Comparison of ENCODE assay signal across 17 cellular contexts in the genomic region with DNA sequence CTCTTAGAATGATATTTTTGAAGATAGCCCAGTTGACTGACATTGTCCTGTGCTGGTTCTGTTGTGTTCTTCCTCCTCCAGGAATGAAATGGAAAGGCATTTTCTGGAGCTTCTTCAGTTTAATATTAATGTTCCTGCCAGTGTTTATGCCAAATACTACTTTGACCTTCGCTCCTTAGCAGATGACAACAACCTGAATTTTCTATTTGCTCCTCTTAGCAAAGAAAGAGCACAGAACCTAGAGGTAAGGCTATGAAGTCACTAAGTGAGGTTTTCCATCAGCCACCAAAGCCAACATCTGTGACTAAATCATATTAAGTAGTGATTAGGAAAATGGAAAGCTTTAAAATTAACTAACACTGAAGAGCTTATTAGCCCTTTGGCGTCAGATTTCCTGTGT.
"Had no signal": no experiment of that assay in that cellular context is flagged by ENCODE, and none has a peak within 500 bp of the region (broad histone marks: within the 10 kb centered on the region; RNA-seq: fewer than 3 reads in every experiment).

No MANE protein-coding gene starts in this region.

- H3K27me3 Mint-ChIP-seq: naive B cell had no signal

- ATAC-seq: gastrocnemius medialis had no signal

- H3K27ac Mint-ChIP-seq: immature natural killer cell, naive B cell had no signal

- H3K4me3 ChIP-seq: colonic mucosa, esophagus muscularis mucosa, gastrocnemius medialis, left ventricle myocardium inferior, sigmoid colon, skin epidermis, stomach had no signal

- H3K36me3 ChIP-seq: colonic mucosa had no signal

- H3K27me3 ChIP-seq: colonic mucosa, esophagus muscularis mucosa, gastrocnemius medialis, sigmoid colon, stomach had no signal

- H3K9me3 ChIP-seq: colonic mucosa, esophagus muscularis mucosa, gastrocnemius medialis, left ventricle myocardium inferior, sigmoid colon, stomach had no signal

- DNase-seq: colonic mucosa; effector CD8-positive, alpha-beta T cell; gastrocnemius medialis; immature natural killer cell; left ventricle myocardium inferior; naive B cell; posterior cingulate gyrus; sigmoid colon; stimulated activated CD4-positive, alpha-beta T cell treated with anti-CD3 and anti-CD28 coated beads, Interleukin-2, amount 100 ng/mL, for 24 hours; stimulated activated CD4-positive, alpha-beta T cell treated with anti-CD3 and anti-CD28 coated beads, Interleukin-4, amount 100 ng/mL, for 4 hours; stimulated activated naive CD4-positive, alpha-beta T cell; stomach; trophoblast cell had no signal

- H3K4me3 Mint-ChIP-seq: immature natural killer cell, naive B cell, nephron had no signal

- H3K9me3 Mint-ChIP-seq: immature natural killer cell, naive B cell, nephron had no signal

- H3K27ac ChIP-seq: colonic mucosa, epithelial cell of prostate, esophagus muscularis mucosa, gastrocnemius medialis, left ventricle myocardium inferior, skin epidermis, stomach had no signal

- H3K4me1 Mint-ChIP-seq: immature natural killer cell, nephron had no signal
